In genomic region chr7:35003177-35003650, GRCh38 we compare ENCODE assay signal across 8 cellular contexts. TPM values are rescaled to one million over a fixed set of nuclear protein-coding genes. Genes with fewer than 3 reads are reported as not detected.
DNase-seq lines count a peak whose midpoint lies in the region; ATAC-seq, FAIRE-seq and TF ChIP-seq lines count a peak whose summit lies in the region.
"Not testable (repeated sequence)": the region's sequence is repeated elsewhere in the genome, so short reads cannot be mapped to it uniquely, and the experiment has no call there.

No MANE protein-coding gene starts in this region.

- FAIRE-seq in bronchial epithelial cell (lab: Jason Lieb, UNC); small intestine (lab: Jason Lieb, UNC): not testable (repeated sequence)

- H3K9me3 ChIP-seq in RWPE2 (ENCODE audit: severe bottlenecking); lower lobe of right lung; small intestine (ENCODE audit: control insufficient read depth, low read depth): not testable (repeated sequence)

- ATAC-seq in RWPE2 (ENCODE audit: low read depth): peak; percentile 16
- ATAC-seq in lower lobe of right lung: peak; percentile 40 to 66

- H3K4me1 ChIP-seq in RWPE2 (ENCODE audit: insufficient read depth, poor library complexity, severe bottlenecking) (peaks cover 19% of the 10 kb centered on the region), lower lobe of right lung (peaks cover 17% of the 10 kb centered on the region)
- H3K4me1 ChIP-seq in small intestine (ENCODE audit: control insufficient read depth in 2 of 2, insufficient read depth in 1 of 2, low read depth in 1 of 2, low read length in 1 of 2): not testable (repeated sequence)

- WGBS in small intestine, 3 donors: 17 to 72% (median 32%) methylated on average over 1 of the region's 1 CpG

- H3K36me3 ChIP-seq in RWPE2 (ENCODE audit: low read depth); bronchial epithelial cell (ENCODE audit: control insufficient read depth, insufficient read depth, low read length); lower lobe of right lung; small intestine (ENCODE audit: control insufficient read depth in 2 of 2, insufficient read depth in 2 of 2, low read length in 2 of 2): not testable (repeated sequence)

- TF ChIP-seq CTCF in RWPE2 (IDR thresholded peaks at IDR 0.05; ENCODE audit: poor library complexity, severe bottlenecking); bronchial epithelial cell (IDR thresholded peaks at IDR 0.05; ENCODE audit: insufficient read depth, low read length, severe bottlenecking); fibroblast of the aortic adventitia (IDR thresholded peaks at IDR 0.05; ENCODE audit: insufficient read depth, low read length); lower lobe of right lung (IDR thresholded peaks at IDR 0.05): not testable (repeated sequence)

- not testable (repeated sequence) for H3K4me3 ChIP-seq in RWPE2 (ENCODE audit: severe bottlenecking); bronchial epithelial cell (ENCODE audit: low read depth, low read length); fibroblast of the aortic adventitia (ENCODE audit: low read depth, low read length); lower lobe of right lung; small intestine (ENCODE audit: low read depth in 1 of 2, low read length in 2 of 2)

- intact Hi-C loops in lower lobe of right lung (cut with DNase I): not testable (repeated sequence)

- H3K27ac ChIP-seq in RWPE2 (ENCODE audit: poor library complexity, severe bottlenecking) (peak overlapping the region; percentile 84), lower lobe of right lung (peak overlapping the region; percentile 44), small intestine (ENCODE audit: low read depth in 1 of 2, low read length in 1 of 2) (peak overlapping the region; percentile 74 to 76)

- not testable (repeated sequence) for H3K27me3 ChIP-seq in RWPE2 (ENCODE audit: insufficient read depth, poor library complexity, severe bottlenecking); bronchial epithelial cell (ENCODE audit: control insufficient read depth, insufficient read depth, low read length); lower lobe of right lung (ENCODE audit: low read depth); small intestine (ENCODE audit: control insufficient read depth in 2 of 2, insufficient read depth in 2 of 2, low read length in 2 of 2)

- DNase-seq in AG08395 (ENCODE audit: low spot score) (peak; percentile 41), GM04504 (ENCODE audit: low read depth) (peak; percentile 21), HS-5 (ENCODE audit: low read depth) (peak; percentile 49), bronchial epithelial cell (ENCODE audit: low read depth) (peak; percentile 27), fibroblast of the aortic adventitia (ENCODE audit: low read depth) (peak; percentile 74)
- DNase-seq in RWPE2 (ENCODE audit: low spot score); lower lobe of right lung; small intestine: not testable (repeated sequence)

RNA-seq across cellular contexts. Expression of gene DPY19L1, which starts 34.1 kb away (rescaled TPM):
- total RNA-seq in bronchial epithelial cell (8.7 and 13.4 TPM in 2 replicates), fibroblast of the aortic adventitia (ENCODE audit: low replicate concordance) (20.2 and 55.2 TPM in 2 replicates), lower lobe of right lung (38.4 TPM)
- polyA plus RNA-seq in small intestine: 10 to 100 TPM in 1 of 3 donors, 1 to 10 TPM in 1, under 1 TPM in 1; 0.89 to 10.5 (median 2.2) TPM
